11 cellular contexts compared by ENCODE assay signal in the genomic region with DNA sequence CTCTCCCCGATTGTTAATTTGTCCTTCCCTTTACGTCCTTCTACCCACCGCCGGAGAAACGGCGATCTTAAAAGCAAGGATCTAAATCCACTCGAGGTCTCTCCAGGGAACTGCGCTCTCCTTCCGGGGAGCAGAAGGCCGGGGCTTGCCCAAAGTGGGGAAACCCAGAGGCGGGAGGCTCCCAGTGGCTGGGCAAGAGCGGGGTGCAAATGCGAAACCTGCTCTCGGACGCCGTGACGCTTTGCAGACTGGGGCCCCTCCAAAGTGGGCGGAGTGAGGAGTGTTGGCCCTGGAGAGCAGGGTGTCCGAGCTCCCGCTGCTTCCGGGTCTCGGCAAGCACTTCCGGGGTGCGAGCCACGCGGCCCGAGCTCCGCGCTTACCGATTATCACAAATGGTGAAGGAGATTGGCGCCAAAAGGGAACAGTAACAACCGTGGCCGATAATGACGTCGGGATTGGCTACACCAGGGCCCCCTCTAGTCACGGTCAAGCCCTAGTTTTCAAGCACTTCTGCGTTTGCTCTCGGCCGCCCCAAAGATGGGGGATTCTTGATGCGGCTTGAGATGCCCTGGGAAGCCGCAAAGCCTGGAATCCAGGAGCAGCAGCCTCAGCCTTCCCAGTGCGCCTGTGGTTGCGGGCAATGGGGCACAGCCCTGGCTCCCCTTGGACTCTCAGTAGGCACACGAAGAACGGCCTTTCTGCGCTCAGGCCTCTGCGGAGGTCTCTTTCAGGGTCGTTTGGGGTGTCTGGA. TPM values are rescaled to one million over a fixed set of nuclear protein-coding genes. Genes with fewer than 3 reads are reported as not detected.
DNase-seq lines count a peak whose midpoint lies in the region; ATAC-seq, FAIRE-seq and TF ChIP-seq lines count a peak whose summit lies in the region.
"Had no signal": no experiment of that assay in that cellular context is flagged by ENCODE, and none has a peak within 500 bp of the region (broad histone marks: within the 10 kb centered on the region; RNA-seq: fewer than 3 reads in every experiment).

No MANE protein-coding gene starts in this region.

- FAIRE-seq in H54 (lab: Jason Lieb, UNC): no peak

- peak overlapping the region; percentile 64 for H3K4me2 ChIP-seq in neural progenitor cell

- H3K4me3 Mint-ChIP-seq in endodermal cell (peak overlapping the region; percentile 18), neural progenitor cell (no peak overlapping the region)

- 91 to 95% methylated on average over 27 to 48 of the region's 48 CpGs for WGBS in endodermal cell (ENCODE audit: insufficient coverage in 1 of 2, insufficient read length in 1 of 2), 2 experiments

- no peak overlapping the region for H3K4me3 ChIP-seq in endodermal cell (ENCODE audit: low read length)
- H3K4me3 ChIP-seq in neural progenitor cell: peak overlapping the region; percentile 33

- H3K9ac ChIP-seq in endodermal cell (ENCODE audit: extremely low read depth, low read length, poor library complexity, severe bottlenecking) (no peak overlapping the region), neural progenitor cell (no peak overlapping the region)

- DNase-seq in GM10248 (ENCODE audit: extremely low spot score): peak; percentile 45
- DNase-seq in endodermal cell: peak; percentile 55
- no peak for DNase-seq in neural progenitor cell (ENCODE audit: low spot score)
- DNase-seq in H54 (ENCODE audit: insufficient read length, low spot score): no peak
- no peak for DNase-seq in inferior parietal cortex (ENCODE audit: extremely low spot score)
- no peak for DNase-seq in superior temporal gyrus (ENCODE audit: extremely low spot score)
- DNase-seq: cortex of kidney, DMS79 treated with DMSO at 0.1 percent for 48 hours, NCI-H446 had no signal

- H3K27ac Mint-ChIP-seq in endodermal cell: no peak overlapping the region
- H3K27ac Mint-ChIP-seq in neural progenitor cell: no peak overlapping the region

- H3K27ac ChIP-seq in endodermal cell (ENCODE audit: low read depth, low read length): no peak overlapping the region
- H3K27ac ChIP-seq in neural progenitor cell: no peak overlapping the region

- no peaks in the 10 kb centered on the region for H3K36me3 Mint-ChIP-seq in endodermal cell (ENCODE audit: low read depth)
- no peaks in the 10 kb centered on the region for H3K36me3 Mint-ChIP-seq in neural progenitor cell

- TF ChIP-seq POLR2A in H54 (IDR thresholded peaks at IDR 0.05; ENCODE audit: low read depth, low read length): no peak

- H3K27me3 ChIP-seq in endodermal cell (ENCODE audit: control insufficient read depth, insufficient read depth, low read length, poor library complexity, severe bottlenecking): peaks cover 77% of the 10 kb centered on the region
- H3K27me3 ChIP-seq in neural progenitor cell: peaks cover 100% of the 10 kb centered on the region

- POLR2A ChIA-PET in GM10248 (lab: Yijun Ruan, JAX): no interaction called here

- CTCF ChIA-PET in GM10248 (lab: Yijun Ruan, JAX): interaction anchor here (1.7 kb wide), 1 partner anchor 200 kb away, joined by 4 read pairs; no protein-coding TSS in a partner anchor

- H3K4me1 ChIP-seq in endodermal cell (ENCODE audit: control insufficient read depth, insufficient read depth, low read length) (no peaks in the 10 kb centered on the region), neural progenitor cell (no peaks in the 10 kb centered on the region)

- ATAC-seq in HG03342 (IDR thresholded peaks at IDR 0.05; ENCODE audit: unreplicated experiment): peak; percentile 29
- ATAC-seq in GM21786 (IDR thresholded peaks at IDR 0.05; ENCODE audit: unreplicated experiment): no peak

- H3K36me3 ChIP-seq in endodermal cell (ENCODE audit: control insufficient read depth, insufficient read depth, low read length) (no peaks in the 10 kb centered on the region), neural progenitor cell (no peaks in the 10 kb centered on the region)

- no peaks in the 10 kb centered on the region for H3K9me3 ChIP-seq in endodermal cell (ENCODE audit: control insufficient read depth, low read length)
- H3K9me3 ChIP-seq in neural progenitor cell (ENCODE audit: low read depth): no peaks in the 10 kb centered on the region

- TF ChIP-seq CTCF in GM10248 (IDR thresholded peaks at IDR 0.05; ENCODE audit: control extremely low read depth, extremely low read depth, low read depth, missing control alignments): no peak
- no peak for TF ChIP-seq CTCF in endodermal cell (conservative IDR thresholded peaks at IDR 0.05)
- TF ChIP-seq CTCF in neural progenitor cell (IDR thresholded peaks at IDR 0.05): no peak

- no peaks in the 10 kb centered on the region for H4K20me1 ChIP-seq in neural progenitor cell (ENCODE audit: low read depth)

- H3K9me3 Mint-ChIP-seq in endodermal cell (peaks cover 1% of the 10 kb centered on the region), neural progenitor cell (peaks cover 3% of the 10 kb centered on the region)

- H3F3A ChIP-seq in neural progenitor cell (ENCODE audit: low read depth): peaks cover 3% of the 10 kb centered on the region

- peak overlapping the region; percentile 83 for H2AFZ ChIP-seq in neural progenitor cell (replicated peaks)

- H3K4me1 Mint-ChIP-seq in endodermal cell (no peaks in the 10 kb centered on the region), neural progenitor cell (no peaks in the 10 kb centered on the region)

- no peaks in the 10 kb centered on the region for H3K79me2 ChIP-seq in neural progenitor cell (ENCODE audit: low read depth)

- H3K27me3 Mint-ChIP-seq in endodermal cell (ENCODE audit: insufficient read depth): peaks cover 97% of the 10 kb centered on the region
- peaks cover 43% of the 10 kb centered on the region for H3K27me3 Mint-ChIP-seq in neural progenitor cell (ENCODE audit: insufficient read depth, low read depth)

RNA-seq across cellular contexts. Expression of a gene that starts 29.0 kb away (rescaled TPM):
- total RNA-seq in endodermal cell (not detected), neural progenitor cell (ENCODE audit: low replicate concordance) (0.09 TPM in 1 of 2 replicates, not detected in the other)
- polyA plus RNA-seq in endodermal cell (2013, experiment 1 of 2): 2.0 TPM
- 2.0 TPM for polyA plus RNA-seq in endodermal cell (2013, experiment 2 of 2)

Comparison
In these comparisons a context has a peak if more than half of its experiments do, and no peak if none do; other contexts are left out.
1. DNase-seq: peak in GM10248 (single experiment) and endodermal cell (single experiment); none in neural progenitor cell (single experiment), H54 (single experiment), inferior parietal cortex (single experiment) and superior temporal gyrus (single experiment).